ENCODE assay signal across 8 cellular contexts in the genomic region with DNA sequence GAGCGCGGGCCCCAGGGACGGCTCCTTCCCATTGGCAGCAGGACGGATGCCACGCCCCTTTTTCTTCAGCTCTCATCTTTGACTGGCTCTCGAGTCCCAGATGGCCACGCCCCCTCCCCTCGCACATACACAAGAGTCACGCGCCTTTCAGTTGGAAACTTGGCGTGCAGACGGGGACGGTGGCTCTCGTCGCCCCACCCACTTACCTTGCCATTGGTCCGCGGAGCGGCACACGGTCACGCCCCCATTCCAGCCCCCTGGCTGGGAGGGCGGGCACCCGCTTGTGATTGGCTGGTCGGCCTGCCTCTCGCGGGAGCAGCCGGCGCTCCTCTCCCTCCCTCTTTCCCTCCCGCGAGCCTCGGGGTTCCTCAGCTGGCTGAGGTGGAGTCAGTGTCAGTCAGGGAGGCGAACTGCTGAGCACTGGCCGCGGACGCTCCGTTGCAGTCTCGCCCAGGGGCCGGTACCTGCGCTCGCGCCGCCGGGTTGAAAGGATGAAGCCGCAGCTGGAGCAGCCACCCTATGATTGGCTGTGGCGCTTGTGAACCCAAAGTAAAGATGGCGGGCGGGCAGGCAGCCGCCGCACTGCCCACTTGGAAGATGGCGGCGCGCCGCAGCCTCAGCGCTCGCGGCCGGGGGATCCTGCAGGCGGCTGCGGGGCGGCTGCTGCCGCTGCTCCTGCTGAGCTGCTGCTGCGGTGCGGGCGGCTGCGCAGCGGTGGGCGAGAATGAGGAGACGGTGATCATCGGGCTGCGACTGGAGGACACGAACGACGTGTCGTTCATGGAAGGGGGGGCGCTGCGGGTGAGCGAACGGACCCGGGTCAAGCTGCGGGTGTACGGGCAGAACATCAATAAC.
A peak's percentile ranks its signal among the peaks of the same experiment; 100 is the strongest.
DNase-seq lines count a peak whose midpoint lies in the region; ATAC-seq and TF ChIP-seq lines count a peak whose summit lies in the region.

TSS of gene CNNM2 (plus strand) at position 333 of the 855 bp plus-strand sequence. CDS start at position 520, 187 bp downstream.

- peak within 1 kb of the TSS; percentile 79 for H3K27ac Mint-ChIP-seq in central memory CD8-positive, alpha-beta T cell (ENCODE audit: low read depth)

- peak; percentile 89 for ATAC-seq in GM19025 (IDR thresholded peaks at IDR 0.05; ENCODE audit: low read depth, unreplicated experiment)
- peak; percentile 90 for ATAC-seq in HG03280 (IDR thresholded peaks at IDR 0.05; ENCODE audit: unreplicated experiment)
- peak; percentile 89 for ATAC-seq in central memory CD8-positive, alpha-beta T cell (replicated peaks; ENCODE audit: extremely low read depth, poor library complexity, severe bottlenecking)

- DNase-seq in AG10803 (ENCODE audit: low read depth), result peak; percentile 100
- peak; percentile 99 for DNase-seq in NCI-H345 (lab: John Stamatoyannopoulos, UW)
- DNase-seq in activated CD4-positive, CD25-positive, alpha-beta regulatory T cell (lab: John Stamatoyannopoulos, UW), result peak; percentile 97 to 99 (median 98)
- DNase-seq in central memory CD8-positive, alpha-beta T cell (ENCODE audit: low spot score in 2 of 2), result peak; percentile 96 to 99
- DNase-seq in inferior parietal cortex (ENCODE audit: extremely low spot score), result peak; percentile 98
- DNase-seq in smooth muscle cell of the brain vasculature (ENCODE audit: low read depth, low spot score), result peak; percentile 100

- no peak for TF ChIP-seq CTCF in AG10803 (conservative IDR thresholded peaks at IDR 0.05; ENCODE audit: low read length)

- no peaks in the 10 kb centered on the region for H3K9me3 Mint-ChIP-seq in central memory CD8-positive, alpha-beta T cell

- H3K27me3 Mint-ChIP-seq in central memory CD8-positive, alpha-beta T cell, result peaks cover 8% of the 10 kb centered on the region

- H3K36me3 Mint-ChIP-seq in central memory CD8-positive, alpha-beta T cell (ENCODE audit: insufficient read depth), result peaks cover 11% of the 10 kb centered on the region

- peak within 1 kb of the TSS; percentile 97 for H3K4me3 Mint-ChIP-seq in central memory CD8-positive, alpha-beta T cell

- H3K4me3 ChIP-seq in AG10803 (ENCODE audit: low read length), result peak within 1 kb of the TSS; percentile 97

- peaks cover 44% of the 10 kb centered on the region for H3K4me1 Mint-ChIP-seq in central memory CD8-positive, alpha-beta T cell

Comparison
In these comparisons a context has a peak if more than half of its experiments do, and no peak if none do; other contexts are left out.
1. Peak in every context shown above with its lines: DNase-seq, ATAC-seq and H3K4me3 ChIP-seq.